1 cellular context compared by ENCODE assay signal in the genomic region with DNA sequence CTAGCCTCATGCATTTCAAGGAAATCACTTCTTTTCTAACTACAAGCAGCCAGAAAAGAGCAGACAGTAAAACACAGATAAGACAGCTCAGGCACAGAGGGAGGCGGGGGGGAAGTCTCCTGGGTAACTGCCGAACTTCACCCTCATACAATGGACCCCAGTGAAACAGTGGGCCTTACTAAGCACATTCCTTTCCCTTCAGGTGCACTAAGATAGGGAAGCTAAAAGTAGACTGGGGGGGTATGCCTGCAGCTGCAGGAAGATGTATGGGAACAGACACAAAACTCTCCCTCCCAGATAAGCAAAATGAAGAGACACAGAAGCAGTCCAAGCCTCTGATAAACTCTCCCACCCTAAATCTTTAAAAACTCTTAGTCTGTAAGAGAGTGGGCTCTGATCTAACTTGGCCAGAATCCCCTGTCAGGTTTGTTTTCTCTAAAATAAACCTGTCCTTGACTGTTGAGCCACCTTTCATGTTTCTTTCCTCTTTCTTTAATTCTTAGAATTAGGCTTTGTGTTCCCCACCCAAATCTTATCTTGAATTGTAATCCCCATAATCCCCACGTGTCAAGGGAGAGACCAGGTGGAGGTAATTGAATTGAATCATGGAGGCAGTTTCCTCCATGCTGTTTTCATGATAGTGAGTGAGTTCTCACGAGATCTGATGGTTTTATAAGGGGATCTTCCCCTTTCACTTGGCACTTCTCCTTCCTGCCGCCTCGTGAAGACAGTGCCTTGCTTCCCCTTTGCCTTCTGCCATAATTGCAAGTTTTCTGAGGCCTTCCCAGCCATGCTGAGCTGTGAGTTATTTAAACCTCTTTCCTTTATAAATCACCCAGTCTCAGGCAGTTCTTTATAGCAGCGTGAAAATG. TPM values are rescaled to one million over a fixed set of nuclear protein-coding genes. Genes with fewer than 3 reads are reported as not detected.
"Had no signal": no experiment of that assay in that cellular context is flagged by ENCODE, and none has a peak within 500 bp of the region (broad histone marks: within the 10 kb centered on the region; RNA-seq: fewer than 3 reads in every experiment).

No MANE protein-coding gene starts in this region.

RNA-seq across cellular contexts. Expression of a gene that starts 56.6 kb away (rescaled TPM):
- total RNA-seq: pulmonary artery endothelial cell had no signal
